ENCODE assay signal across 12 cellular contexts in the genomic region with DNA sequence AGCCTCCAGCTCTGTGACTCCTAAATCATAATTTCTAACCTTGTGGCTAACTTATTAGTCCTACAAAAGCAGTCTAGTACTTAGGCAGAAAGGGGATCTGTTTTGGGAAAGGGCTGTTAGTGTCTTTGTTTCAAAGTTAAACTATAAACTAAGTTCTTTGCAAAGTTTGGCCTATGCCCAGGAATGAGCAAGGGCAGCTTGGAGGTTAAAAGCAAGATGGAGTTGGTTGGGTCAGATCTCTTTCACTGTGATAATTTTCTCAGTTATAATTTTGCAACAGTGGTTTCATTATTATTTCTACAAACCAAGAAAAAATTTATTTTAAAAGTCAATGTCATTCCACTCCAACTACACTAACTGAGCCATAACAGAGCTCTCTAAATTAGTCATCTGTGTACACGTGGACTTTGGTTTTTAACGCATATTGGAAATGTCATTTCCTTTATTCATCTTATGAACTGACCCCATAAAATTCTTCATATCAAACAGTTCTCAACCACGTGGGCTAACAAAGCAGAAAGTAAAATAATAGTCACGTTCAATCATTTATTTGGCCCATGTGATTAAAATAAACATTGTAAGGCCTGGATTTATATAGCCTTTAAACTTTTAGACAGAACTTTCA.
DNase-seq lines count a peak whose midpoint lies in the region; ATAC-seq and TF ChIP-seq lines count a peak whose summit lies in the region.
"Had no signal": no experiment of that assay in that cellular context is flagged by ENCODE, and none has a peak within 500 bp of the region (broad histone marks: within the 10 kb centered on the region; RNA-seq: fewer than 3 reads in every experiment).

No MANE protein-coding gene starts in this region.

- H3K36me3 Mint-ChIP-seq in activated T-cell treated with anti-CD3 and anti-CD28 coated beads, Interleukin-2, amount 50 U/mL, for 72 hours (ENCODE audit: insufficient read depth in 2 of 2): no peaks in the 10 kb centered on the region
- H3K36me3 Mint-ChIP-seq in activated T-cell treated with anti-CD3 and anti-CD28 coated beads, Interleukin-2, amount 50 U/mL, for 24 hours (ENCODE audit: low read depth): no peaks in the 10 kb centered on the region

- ATAC-seq in activated T-cell treated with anti-CD3 and anti-CD28 coated beads, Interleukin-2, amount 50 U/mL, for 72 hours (replicated peaks in 1 of 2): peak; percentile 43 to 84
- peak; percentile 91 for ATAC-seq in HG02759 (IDR thresholded peaks at IDR 0.05; ENCODE audit: unreplicated experiment)
- peak; percentile 91 for ATAC-seq in HG03575 (IDR thresholded peaks at IDR 0.05; ENCODE audit: extremely low read depth, insufficient number of reproducible peaks, low FRiP score, unreplicated experiment)
- ATAC-seq: gastroesophageal sphincter, K562 had no signal

- H3K27me3 ChIP-seq in dorsolateral prefrontal cortex: no peaks in the 10 kb centered on the region
- H3K27me3 ChIP-seq: gastroesophageal sphincter had no signal

- no peaks in the 10 kb centered on the region for H3K9me3 Mint-ChIP-seq in activated T-cell treated with anti-CD3 and anti-CD28 coated beads, Interleukin-2, amount 50 U/mL, for 72 hours
- H3K9me3 Mint-ChIP-seq in activated T-cell treated with anti-CD3 and anti-CD28 coated beads, Interleukin-2, amount 50 U/mL, for 24 hours: no peaks in the 10 kb centered on the region

- no peak overlapping the region for H3K27ac Mint-ChIP-seq in activated T-cell treated with anti-CD3 and anti-CD28 coated beads, Interleukin-2, amount 50 U/mL, for 72 hours
- H3K27ac Mint-ChIP-seq in activated T-cell treated with anti-CD3 and anti-CD28 coated beads, Interleukin-2, amount 50 U/mL, for 24 hours: no peak overlapping the region
- H3K27ac Mint-ChIP-seq: nephron progenitor cell had no signal

- no peaks in the 10 kb centered on the region for H3K27me3 Mint-ChIP-seq in activated T-cell treated with anti-CD3 and anti-CD28 coated beads, Interleukin-2, amount 50 U/mL, for 72 hours (ENCODE audit: low read depth)
- peaks cover 2% of the 10 kb centered on the region for H3K27me3 Mint-ChIP-seq in activated T-cell treated with anti-CD3 and anti-CD28 coated beads, Interleukin-2, amount 50 U/mL, for 24 hours

- H3K27ac ChIP-seq in dorsolateral prefrontal cortex: no peak overlapping the region

- peaks cover 13% of the 10 kb centered on the region for H3K4me1 Mint-ChIP-seq in activated T-cell treated with anti-CD3 and anti-CD28 coated beads, Interleukin-2, amount 50 U/mL, for 72 hours (ENCODE audit: low read depth)
- peaks cover 16% of the 10 kb centered on the region for H3K4me1 Mint-ChIP-seq in activated T-cell treated with anti-CD3 and anti-CD28 coated beads, Interleukin-2, amount 50 U/mL, for 24 hours (ENCODE audit: low read depth)
- H3K4me1 Mint-ChIP-seq: nephron progenitor cell had no signal

- no peak overlapping the region for H3K4me3 ChIP-seq in dorsolateral prefrontal cortex
- H3K4me3 ChIP-seq: gastroesophageal sphincter, K562 had no signal

- H3K4me3 Mint-ChIP-seq in activated T-cell treated with anti-CD3 and anti-CD28 coated beads, Interleukin-2, amount 50 U/mL, for 72 hours: no peak overlapping the region
- H3K4me3 Mint-ChIP-seq in activated T-cell treated with anti-CD3 and anti-CD28 coated beads, Interleukin-2, amount 50 U/mL, for 24 hours: no peak overlapping the region
- H3K4me3 Mint-ChIP-seq: nephron progenitor cell had no signal

- no peak for DNase-seq in activated T-cell treated with anti-CD3 and anti-CD28 coated beads, Interleukin-2, amount 50 U/mL, for 72 hours
- DNase-seq in activated T-cell treated with anti-CD3 and anti-CD28 coated beads, Interleukin-2, amount 50 U/mL, for 24 hours: no peak
- DNase-seq in stromal cell of bone marrow (ENCODE audit: low read depth) (peak; percentile 11), dorsolateral prefrontal cortex (no peak), CD1c-positive myeloid dendritic cell (ENCODE audit: extremely low spot score) (no peak), GM19238 (ENCODE audit: insufficient read length, low spot score) (no peak)
- DNase-seq: activated CD4-positive, alpha-beta T cell treated with anti-CD3 and anti-CD28 coated beads for 4 hours; nephron progenitor cell had no signal

- TF ChIP-seq CTCF in dorsolateral prefrontal cortex (IDR thresholded peaks at IDR 0.05 in 54 of 56, conservative IDR thresholded peaks at IDR 0.05 in 2 of 56; ENCODE audit: low read depth in 1 of 56, partially characterized antibody in 56 of 56): no peak

- intact Hi-C loops in dorsolateral prefrontal cortex (cut with DNase I): no loop called here
